7 cellular contexts compared by ENCODE assay signal in the genomic region with DNA sequence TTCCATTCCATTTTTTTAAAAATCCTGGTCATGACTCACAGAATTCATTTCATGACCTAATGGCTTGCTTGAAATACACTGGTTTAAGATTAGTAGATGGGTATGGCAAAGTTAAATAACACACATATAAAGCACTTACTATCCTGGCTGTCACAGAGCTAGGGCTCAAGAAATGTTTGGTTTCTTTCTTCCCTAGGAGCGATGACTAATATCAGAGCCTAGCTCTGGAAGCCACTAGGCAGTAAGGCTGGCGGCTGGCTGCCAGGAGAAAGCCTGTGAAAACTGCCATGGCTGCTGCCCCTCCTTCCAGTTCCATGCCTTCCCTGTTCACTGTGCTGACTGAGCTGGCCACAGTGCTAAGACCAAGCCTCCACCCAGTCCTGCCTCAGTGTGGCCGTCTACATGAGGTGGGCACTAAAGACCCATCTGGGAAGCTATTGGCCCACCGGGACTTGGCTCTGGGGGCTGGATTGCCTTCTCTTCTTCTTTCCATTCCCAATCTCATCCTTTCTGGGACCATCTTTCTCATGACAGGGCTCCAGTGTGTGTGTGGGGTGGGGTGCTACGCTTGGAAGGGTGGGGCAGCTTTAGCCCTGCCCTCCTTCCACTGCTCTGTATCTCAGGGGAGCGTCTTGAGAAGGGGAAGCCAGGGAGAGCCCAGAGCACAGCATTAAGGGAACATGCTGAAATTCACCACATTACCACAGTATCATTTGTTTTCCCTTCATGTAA. TPM values are rescaled to one million over a fixed set of nuclear protein-coding genes. Genes with fewer than 3 reads are reported as not detected.
DNase-seq lines count a peak whose midpoint lies in the region; ATAC-seq and TF ChIP-seq lines count a peak whose summit lies in the region.

No MANE protein-coding gene starts in this region.

- H3K36me3 ChIP-seq in Panc1 (ENCODE audit: control insufficient read depth, insufficient read depth, low read length), result no peaks in the 10 kb centered on the region; the same call in 1 of the 2 replicates

- H3K27me3 ChIP-seq in Panc1 (ENCODE audit: control insufficient read depth, insufficient read depth, low read length), result no peaks in the 10 kb centered on the region

- H3K4me3 ChIP-seq in Panc1 (ENCODE audit: low read depth in 2 of 2, low read length in 2 of 2), result no peak overlapping the region
- no peak overlapping the region for H3K4me3 ChIP-seq in epithelial cell of esophagus (ENCODE audit: low read length)

- no peak for TF ChIP-seq CTCF in Panc1 (IDR thresholded peaks at IDR 0.05)
- TF ChIP-seq CTCF in epithelial cell of esophagus (IDR thresholded peaks at IDR 0.05; ENCODE audit: insufficient read depth, low read depth, low read length, missing control alignments), result no peak

- intact Hi-C loops in Panc1 (cut with micrococcal nuclease; ENCODE audit: unreplicated experiment), result no loop called here

- POLR2A ChIA-PET in Panc1 (lab: Charles Lee), result interaction anchor here (0.7 kb wide), 1 partner anchor 351 kb away, joined by 3 read pairs; no protein-coding TSS in a partner anchor

- no peak overlapping the region for H3K27ac ChIP-seq in Panc1 (ENCODE audit: low read length)

- H3K9me3 ChIP-seq in Panc1 (ENCODE audit: control insufficient read depth, insufficient read depth, low read depth, low read length), result no peaks in the 10 kb centered on the region

- no peaks in the 10 kb centered on the region for H3K4me1 ChIP-seq in Panc1 (ENCODE audit: control insufficient read depth, insufficient read depth, low read length)

- in situ Hi-C loops in Panc1 (cut with HindIII; ENCODE audit: low pct_unique_long_range_greater_than_20kb, low sequenced_read_pairs), result no loop called here

- DNase-seq in Panc1 (ENCODE audit: low read depth, low spot score) (no peak), epithelial cell of esophagus (ENCODE audit: low read depth) (peak; percentile 50), middle frontal gyrus (ENCODE audit: extremely low spot score, low spot score) (peak; percentile 50), ureter (ENCODE audit: low spot score) (peak; percentile 65), DMS114 treated with DMSO at 0.1 percent for 48 hours (lab: John Stamatoyannopoulos, UW; ENCODE audit: unreplicated experiment) (no peak)

- no TSS peak for BruUV-seq in Panc1 (replicated peaks; lab: Mats Ljungman, UMichigan)

- ATAC-seq in Panc1, result peak; percentile 36; the same call in 1 of the 2 replicates
- no peak for ATAC-seq in GM19035 (IDR thresholded peaks at IDR 0.05; ENCODE audit: unreplicated experiment)
- ATAC-seq in GM21390 (IDR thresholded peaks at IDR 0.05; ENCODE audit: unreplicated experiment), result no peak

- CTCF ChIA-PET in Panc1 (lab: Charles Lee), result interaction anchor here (0.6 kb wide), 1 partner anchor 32 kb away, joined by 3 read pairs; no protein-coding TSS in a partner anchor

RNA-seq across cellular contexts. Expression of a gene that starts 10.8 kb away (rescaled TPM):
- total RNA-seq in Panc1 (2021; ENCODE audit: unreplicated experiment), result not detected
- 0.15 TPM for polyA plus RNA-seq in Panc1 (2012; ENCODE audit: insufficient read length)
- not detected for total RNA-seq in ureter

RNA-seq across cellular contexts. Expression of a gene that starts 16.5 kb away (rescaled TPM):
- 50.2 TPM for total RNA-seq in Panc1 (2021; ENCODE audit: unreplicated experiment)
- 92.7 TPM for polyA plus RNA-seq in Panc1 (2012; ENCODE audit: insufficient read length)
- 55.3 TPM for total RNA-seq in ureter

RNA-seq across cellular contexts. Expression of a gene that starts 25.5 kb away (rescaled TPM):
- total RNA-seq in Panc1 (2021; ENCODE audit: unreplicated experiment) (not detected), ureter (not detected)
- polyA plus RNA-seq in Panc1 (2012; ENCODE audit: insufficient read length), result not detected

RNA-seq across cellular contexts. Expression of a gene that starts 52.9 kb away (rescaled TPM):
- not detected for total RNA-seq in Panc1 (2021; ENCODE audit: unreplicated experiment)
- polyA plus RNA-seq in Panc1 (2012; ENCODE audit: insufficient read length), result not detected
- total RNA-seq in ureter, result 0.16 TPM

Comparison
In these comparisons a context has a peak if more than half of its experiments do, and no peak if none do; other contexts are left out.
1. DNase-seq: peak in epithelial cell of esophagus (single experiment), middle frontal gyrus (single experiment) and ureter (single experiment); none in Panc1 (single experiment) and DMS114 treated with DMSO at 0.1 percent for 48 hours (single experiment).